Comparison of ENCODE assay signal across 8 cellular contexts in genomic region chr1:244449936-244450508, GRCh38. TPM values are rescaled to one million over a fixed set of nuclear protein-coding genes. Genes with fewer than 3 reads are reported as not detected.
A peak's percentile ranks its signal among the peaks of the same experiment; 100 is the strongest.
DNase-seq lines count a peak whose midpoint lies in the region; ATAC-seq and TF ChIP-seq lines count a peak whose summit lies in the region.

No MANE protein-coding gene starts in this region.

- peaks cover 8% of the 10 kb centered on the region; the same call in 1 of the 2 replicates for H3F3A ChIP-seq in PC-9 (ENCODE audit: insufficient read depth, low read depth)

- peaks cover 48% of the 10 kb centered on the region for H3K4me1 ChIP-seq in PC-9 (replicated peaks; ENCODE audit: insufficient read depth)

- ATAC-seq in GM21717 (IDR thresholded peaks at IDR 0.05; ENCODE audit: unreplicated experiment) (no peak), HG03342 (IDR thresholded peaks at IDR 0.05; ENCODE audit: unreplicated experiment) (no peak)

- peak overlapping the region; percentile 1; the same call in 1 of the 2 replicates for H3K27ac ChIP-seq in PC-9

- peak overlapping the region; percentile 93 for H3K4me2 ChIP-seq in PC-9

- H3K4me3 ChIP-seq in GM06990 (replicated peaks; ENCODE audit: low read depth, low read length) (peak overlapping the region; percentile 98), PC-9 (peak overlapping the region; percentile 85), epithelial cell of proximal tubule (ENCODE audit: low read depth, low read length) (peak overlapping the region; percentile 98)

- DNase-seq in GM06990 (ENCODE audit: extremely low read depth, insufficient read length) (no peak), PC-9 (no peak), epithelial cell of proximal tubule (ENCODE audit: low read depth) (no peak), retina (peak; percentile 27), NCI-H2107 treated with DMSO at 0.1 percent for 48 hours (lab: John Stamatoyannopoulos, UW; ENCODE audit: unreplicated experiment) (no peak)
- no peak for DNase-seq in activated effector memory CD4-positive, alpha-beta T cell treated with Interleukin-2 at 50 U/mL for 16 hours

- H3K27me3 ChIP-seq in GM06990 (replicated peaks; ENCODE audit: control insufficient read depth, insufficient read depth, low read length), result no peaks in the 10 kb centered on the region
- H3K27me3 ChIP-seq in PC-9 (ENCODE audit: insufficient read depth, low read depth), result no peaks in the 10 kb centered on the region

- H3K9me3 ChIP-seq in PC-9 (ENCODE audit: insufficient read depth, low read depth), result no peaks in the 10 kb centered on the region

- H2AFZ ChIP-seq in PC-9, result no peak overlapping the region

- no peaks in the 10 kb centered on the region; the same call in 1 of the 2 replicates for H3K36me3 ChIP-seq in GM06990 (ENCODE audit: control insufficient read depth, insufficient read depth, low read length)
- H3K36me3 ChIP-seq in PC-9 (ENCODE audit: low read depth), result peaks cover 19% of the 10 kb centered on the region; the same call in 1 of the 2 replicates

- H3K9me2 ChIP-seq in PC-9 (ENCODE audit: insufficient read depth), result no peaks in the 10 kb centered on the region

- no TSS peak for BruUV-seq in PC-9 (replicated peaks; lab: Mats Ljungman, UMichigan)

- CTCF ChIA-PET in PC-9 (lab: Charles Lee), result interaction anchor here (1.2 kb wide), 1 partner anchor 35 kb away, joined by 3 read pairs; no protein-coding TSS in a partner anchor

- POLR2A ChIA-PET in PC-9 (lab: Charles Lee; ENCODE audit: unreplicated experiment), result interaction anchor here (0.6 kb wide), 1 partner anchor 150 kb away, joined by 7 read pairs; no protein-coding TSS in a partner anchor

- intact Hi-C loops in PC-9 (cut with micrococcal nuclease; ENCODE audit: unreplicated experiment), result loop anchor here (2.0 to 10.0 kb wide), 7 partner anchors 108 to 1195 kb away; partner anchors contain the start of genes AKT3, CEP170, COX20 and SDCCAG8

- H3K79me2 ChIP-seq in PC-9 (ENCODE audit: low read depth), result peaks cover 64% of the 10 kb centered on the region

- no peaks in the 10 kb centered on the region for H4K20me1 ChIP-seq in PC-9 (ENCODE audit: insufficient read depth)

- TF ChIP-seq CTCF in GM06990 (IDR thresholded peaks at IDR 0.05; ENCODE audit: insufficient read depth, low read length, poor library complexity, severe bottlenecking) (no peak), PC-9 (conservative IDR thresholded peaks at IDR 0.05) (no peak), epithelial cell of proximal tubule (conservative IDR thresholded peaks at IDR 0.05; ENCODE audit: low read depth, low read length) (no peak)

RNA-seq across cellular contexts. Expression of gene ADSS2, which starts 1.7 kb away (rescaled TPM):
- total RNA-seq in PC-9 (2021), result 63.1 and 76.7 TPM in 2 replicates
- total RNA-seq in epithelial cell of proximal tubule, result 40.9 and 46.9 TPM in 2 replicates

RNA-seq across cellular contexts. Expression of gene CATSPERE, which starts 11.1 kb away (rescaled TPM):
- total RNA-seq in PC-9 (2021) (0.30 and 1.2 TPM in 2 replicates), epithelial cell of proximal tubule (under 0.01 and 0.07 TPM in 2 replicates)
